15 cellular contexts compared by ENCODE assay signal in genomic region chr9:77712533-77713130, GRCh38.
DNase-seq lines count a peak whose midpoint lies in the region; FAIRE-seq and TF ChIP-seq lines count a peak whose summit lies in the region.
"Had no signal": no experiment of that assay in that cellular context is flagged by ENCODE, and none has a peak within 500 bp of the region (broad histone marks: within the 10 kb centered on the region; RNA-seq: fewer than 3 reads in every experiment).

No MANE protein-coding gene starts in this region.

- TF ChIP-seq CTCF in AG10803 (conservative IDR thresholded peaks at IDR 0.05; ENCODE audit: low read length) (no peak), astrocyte of the spinal cord (IDR thresholded peaks at IDR 0.05; ENCODE audit: low read depth, low read length) (no peak), left ventricle myocardium inferior (IDR thresholded peaks at IDR 0.05; ENCODE audit: borderline replicate concordance) (no peak)

- no peaks in the 10 kb centered on the region for H3K4me1 ChIP-seq in left ventricle myocardium inferior

- H3K4me3 ChIP-seq in AG10803 (ENCODE audit: low read length) (no peak overlapping the region), astrocyte of the spinal cord (ENCODE audit: low read depth, low read length) (no peak overlapping the region), left ventricle myocardium inferior (no peak overlapping the region)

- H3K27me3 ChIP-seq in left ventricle myocardium inferior (ENCODE audit: low read depth), result no peaks in the 10 kb centered on the region

- no peaks in the 10 kb centered on the region for H3K36me3 ChIP-seq in left ventricle myocardium inferior
- H3K36me3 ChIP-seq: WERI-Rb-1 had no signal

- in situ Hi-C loops in astrocyte of the spinal cord (cut with HindIII; ENCODE audit: low sequenced_read_pairs), result no loop called here

- peaks cover 27% of the 10 kb centered on the region for H3K9me3 ChIP-seq in left ventricle myocardium inferior (replicated peaks)

- FAIRE-seq in HTR-8/SVneo (lab: Jason Lieb, UNC), result peak; percentile 48

- peak; percentile 87 for DNase-seq in AG10803 (ENCODE audit: low read depth)
- peak; percentile 60 for DNase-seq in HTR-8/SVneo (ENCODE audit: insufficient read length, low spot score)
- DNase-seq in astrocyte of the spinal cord (ENCODE audit: low read depth, low spot score), result peak; percentile 87
- peak; percentile 88 for DNase-seq in kidney glomerular epithelial cell (lab: John Stamatoyannopoulos, UW)
- DNase-seq in left ventricle myocardium inferior, result no peak
- no peak for DNase-seq in activated CD8-positive, alpha-beta memory T cell treated with anti-CD3 and anti-CD28 coated beads for 24 hours
- no peak for DNase-seq in NCI-H1417 (lab: John Stamatoyannopoulos, UW)
- DNase-seq in NCI-H1048 (lab: John Stamatoyannopoulos, UW), result no peak
- DNase-seq: activated naive CD4-positive, alpha-beta T cell treated with Interleukin-2 at 50 U/mL for 16 hours; DMS79 treated with DMSO at 0.1 percent for 48 hours; erythroblast; midbrain; NCI-H1092; stimulated activated naive CD8-positive, alpha-beta T cell treated with anti-CD3 and anti-CD28 coated beads, Interleukin-15, amount 100 ng/mL, for 72 hours; WERI-Rb-1 had no signal

- intact Hi-C loops in left ventricle myocardium inferior (cut with micrococcal nuclease), result no loop called here

- H3K27ac ChIP-seq in left ventricle myocardium inferior (replicated peaks), result no peak overlapping the region
- H3K27ac ChIP-seq: WERI-Rb-1 had no signal

Comparison
In these comparisons a context has a peak if more than half of its experiments do, and no peak if none do; other contexts are left out.
1. DNase-seq: peak in AG10803 (single experiment), HTR-8/SVneo (single experiment), astrocyte of the spinal cord (single experiment) and kidney glomerular epithelial cell (single experiment); none in left ventricle myocardium inferior (single experiment), activated CD8-positive, alpha-beta memory T cell treated with anti-CD3 and anti-CD28 coated beads for 24 hours (single experiment), NCI-H1417 (0 of 3) and NCI-H1048 (single experiment).